In genomic region chr12:54046809-54047159, GRCh38 we compare ENCODE assay signal across 18 cellular contexts. TPM values are rescaled to one million over a fixed set of nuclear protein-coding genes. Genes with fewer than 3 reads are reported as not detected.
DNase-seq lines count a peak whose midpoint lies in the region; ATAC-seq and TF ChIP-seq lines count a peak whose summit lies in the region.
"Had no signal": no experiment of that assay in that cellular context is flagged by ENCODE, and none has a peak within 500 bp of the region (broad histone marks: within the 10 kb centered on the region; RNA-seq: fewer than 3 reads in every experiment).

No MANE protein-coding gene starts in this region.

- TF ChIP-seq POLR2A in tibial nerve (IDR thresholded peaks at IDR 0.05), result no peak

- TF ChIP-seq CTCF in left ventricle myocardium inferior (IDR thresholded peaks at IDR 0.05; ENCODE audit: borderline replicate concordance) (no peak), endodermal cell (conservative IDR thresholded peaks at IDR 0.05) (no peak), tibial nerve (IDR thresholded peaks at IDR 0.05) (no peak)

- no peak for TF ChIP-seq EP300 in tibial nerve (IDR thresholded peaks at IDR 0.05)

- no peaks in the 10 kb centered on the region for H3K36me3 ChIP-seq in left ventricle myocardium inferior
- no peaks in the 10 kb centered on the region for H3K36me3 ChIP-seq in endodermal cell (ENCODE audit: control insufficient read depth, insufficient read depth, low read length)
- H3K36me3 ChIP-seq in tibial nerve, result no peaks in the 10 kb centered on the region

- H3K4me1 Mint-ChIP-seq in endodermal cell, result peaks cover 3% of the 10 kb centered on the region
- H3K4me1 Mint-ChIP-seq in naive thymus-derived CD8-positive, alpha-beta T cell, result peaks cover 15 to 52% (median 34%) of the 10 kb centered on the region in 4 donors

- peaks cover 11% of the 10 kb centered on the region for H3K4me1 ChIP-seq in left ventricle myocardium inferior
- no peaks in the 10 kb centered on the region for H3K4me1 ChIP-seq in endodermal cell (ENCODE audit: control insufficient read depth, insufficient read depth, low read length)
- H3K4me1 ChIP-seq in tibial nerve, result peaks cover 0 to 75% (median 11%) of the 10 kb centered on the region in 4 donors

- H3K36me3 Mint-ChIP-seq in endodermal cell (ENCODE audit: low read depth), result no peaks in the 10 kb centered on the region
- H3K36me3 Mint-ChIP-seq in naive thymus-derived CD8-positive, alpha-beta T cell, result peaks cover 0 to 5% (median 4%) of the 10 kb centered on the region in 3 donors
- H3K36me3 Mint-ChIP-seq: natural killer cell had no signal

- H3K27ac Mint-ChIP-seq in endodermal cell, result no peak overlapping the region
- H3K27ac Mint-ChIP-seq in naive thymus-derived CD8-positive, alpha-beta T cell, result peak overlapping the region in 1 of 10 donors; percentile 77
- H3K27ac Mint-ChIP-seq: activated T-helper 17 cell treated with anti-CD3 and anti-CD28 coated beads, Interleukin-2, amount 50 U/mL, for 72 hours; CD4-positive, alpha-beta T cell; natural killer cell had no signal

- H3K4me3 Mint-ChIP-seq in endodermal cell, result peak overlapping the region; percentile 29
- H3K4me3 Mint-ChIP-seq in naive thymus-derived CD8-positive, alpha-beta T cell, result peak overlapping the region; percentile 29 to 78 (median 62)
- H3K4me3 Mint-ChIP-seq: activated T-helper 17 cell treated with anti-CD3 and anti-CD28 coated beads, Interleukin-2, amount 50 U/mL, for 72 hours; natural killer cell had no signal

- POLR2A ChIA-PET in naive thymus-derived CD8-positive, alpha-beta T cell (lab: Charles Lee), result interaction anchor here (0.6 kb wide), 1 partner anchor 468 kb away, joined by 6 read pairs; no protein-coding TSS in a partner anchor

- H3K27me3 Mint-ChIP-seq in endodermal cell (ENCODE audit: insufficient read depth), result peaks cover 100% of the 10 kb centered on the region
- peaks cover 62 to 100% (median 90%) of the 10 kb centered on the region in 5 donors for H3K27me3 Mint-ChIP-seq in naive thymus-derived CD8-positive, alpha-beta T cell

- H3K4me3 ChIP-seq in left ventricle myocardium inferior, result peak overlapping the region; percentile 36
- H3K4me3 ChIP-seq in endodermal cell (ENCODE audit: low read length), result no peak overlapping the region
- H3K4me3 ChIP-seq in tibial nerve, result peak overlapping the region; percentile 12 to 43 (median 28)

- H3K27me3 ChIP-seq in left ventricle myocardium inferior (ENCODE audit: low read depth) (peaks cover 98% of the 10 kb centered on the region), endodermal cell (ENCODE audit: control insufficient read depth, insufficient read depth, low read length, poor library complexity, severe bottlenecking) (peaks cover 100% of the 10 kb centered on the region), tibial nerve (peaks cover 0 to 14% of the 10 kb centered on the region in 2 donors)
- H3K27me3 ChIP-seq: foreskin keratinocyte had no signal

- no peak overlapping the region for H3K27ac ChIP-seq in left ventricle myocardium inferior (replicated peaks)
- H3K27ac ChIP-seq in endodermal cell (ENCODE audit: low read depth, low read length), result no peak overlapping the region
- peak overlapping the region; percentile 71 to 89 (median 80) for H3K27ac ChIP-seq in tibial nerve
- H3K27ac ChIP-seq: foreskin keratinocyte had no signal

- intact Hi-C loops in left ventricle myocardium inferior (cut with micrococcal nuclease), result no loop called here
- intact Hi-C loops in left cardiac atrium (cut with DNase I), result no loop called here

- no peaks in the 10 kb centered on the region for H3K9me3 Mint-ChIP-seq in endodermal cell
- no peaks in the 10 kb centered on the region for H3K9me3 Mint-ChIP-seq in naive thymus-derived CD8-positive, alpha-beta T cell
- H3K9me3 Mint-ChIP-seq: activated T-helper 17 cell treated with anti-CD3 and anti-CD28 coated beads, Interleukin-2, amount 50 U/mL, for 72 hours; CD4-positive, alpha-beta T cell; natural killer cell had no signal

- DNase-seq in left ventricle myocardium inferior, result no peak
- DNase-seq in left cardiac atrium, result no peak
- no peak for DNase-seq in endodermal cell
- DNase-seq in naive thymus-derived CD8-positive, alpha-beta T cell, result no peak
- no peak for DNase-seq in tibial nerve (ENCODE audit: low spot score in 2 of 2)
- DNase-seq in activated CD4-positive, alpha-beta T cell treated with anti-CD3 and anti-CD28 coated beads, Interleukin-2, amount 50 U/mL, for 1 hour, result no peak
- DNase-seq in NCI-H2171 treated with DMSO at 0.1 percent for 48 hours (lab: John Stamatoyannopoulos, UW), result no peak
- DNase-seq: amygdala; CD4-positive, alpha-beta T cell; DMS79; foreskin keratinocyte; natural killer cell; NCI-H2171 had no signal

- ATAC-seq in left cardiac atrium, result no peak
- ATAC-seq in naive thymus-derived CD8-positive, alpha-beta T cell, result peak; percentile 29 to 39
- ATAC-seq in GM21381 (IDR thresholded peaks at IDR 0.05; ENCODE audit: unreplicated experiment), result no peak
- ATAC-seq: activated T-helper 17 cell treated with anti-CD3 and anti-CD28 coated beads, Interleukin-2, amount 50 U/mL, for 72 hours; foreskin keratinocyte; natural killer cell; Panc1 had no signal

- 3 to 12% methylated on average over 15 to 27 of the region's 27 CpGs for WGBS in endodermal cell (ENCODE audit: insufficient coverage in 1 of 2, insufficient read length in 1 of 2), 2 experiments
- WGBS in tibial nerve, 2 donors, result 43 to 45% methylated on average over 27 of the region's 27 CpGs

- H3K9ac ChIP-seq in endodermal cell (ENCODE audit: extremely low read depth, low read length, poor library complexity, severe bottlenecking), result no peak overlapping the region

- no peaks in the 10 kb centered on the region for H3K9me3 ChIP-seq in left ventricle myocardium inferior (replicated peaks)
- H3K9me3 ChIP-seq in endodermal cell (ENCODE audit: control insufficient read depth, low read length), result no peaks in the 10 kb centered on the region
- no peaks in the 10 kb centered on the region for H3K9me3 ChIP-seq in tibial nerve

RNA-seq across cellular contexts. Expression of gene HOXC4, which starts 6.9 kb away (rescaled TPM):
- total RNA-seq in left ventricle myocardium inferior (not detected), left cardiac atrium (under 1 TPM; 0.16 to 0.35 TPM), endodermal cell (not detected), tibial nerve (1 to 10 TPM; 2.7 to 8.1 (median 4.1) TPM)
- 13.4 TPM for polyA plus RNA-seq in endodermal cell (2013, experiment 1 of 2)
- polyA plus RNA-seq in endodermal cell (2013, experiment 2 of 2), result 10.3 TPM
- under 1 TPM; 0.63 to 0.65 TPM for total RNA-seq in naive thymus-derived CD8-positive, alpha-beta T cell
- under 1 TPM in 2 of 3 donors, not detected in 1; 0.25 to 0.43 TPM for polyA plus RNA-seq in naive thymus-derived CD8-positive, alpha-beta T cell
- total RNA-seq: CD4-positive, alpha-beta T cell; liver; pulmonary artery endothelial cell had no signal

RNA-seq across cellular contexts. Expression of gene HOXC5, which starts 13.9 kb away (rescaled TPM):
- total RNA-seq in left ventricle myocardium inferior (not detected), left cardiac atrium (not detected), endodermal cell (not detected), tibial nerve (1 to 10 TPM; 1.4 to 2.7 (median 1.7) TPM)
- 0.82 TPM for polyA plus RNA-seq in endodermal cell (2013, experiment 1 of 2)
- polyA plus RNA-seq in endodermal cell (2013, experiment 2 of 2), result 1.7 TPM
- total RNA-seq in naive thymus-derived CD8-positive, alpha-beta T cell, result not detected
- not detected for polyA plus RNA-seq in naive thymus-derived CD8-positive, alpha-beta T cell
- total RNA-seq: activated T-helper 17 cell treated with anti-CD3 and anti-CD28 coated beads, Interleukin-2, amount 50 U/mL, for 72 hours; CD4-positive, alpha-beta T cell; liver; pulmonary artery endothelial cell had no signal
- polyA plus RNA-seq: liver had no signal

RNA-seq across cellular contexts. Expression of gene HOXC6, which starts 18.5 kb away (rescaled TPM):
- total RNA-seq in left ventricle myocardium inferior, result not detected
- total RNA-seq in left cardiac atrium, result under 1 TPM in 1 of 2 donors, not detected in 1; 0.50 TPM
- total RNA-seq in endodermal cell, result not detected
- polyA plus RNA-seq in endodermal cell (2013, experiment 1 of 2), result 16.8 TPM
- polyA plus RNA-seq in endodermal cell (2013, experiment 2 of 2), result 10.0 TPM
- total RNA-seq in naive thymus-derived CD8-positive, alpha-beta T cell, result not detected
- polyA plus RNA-seq in naive thymus-derived CD8-positive, alpha-beta T cell, result not detected
- total RNA-seq in tibial nerve, result 10 to 100 TPM in 1 of 4 donors, 1 to 10 TPM in 3; 3.6 to 17.3 (median 7.2) TPM
- total RNA-seq: activated T-helper 17 cell treated with anti-CD3 and anti-CD28 coated beads, Interleukin-2, amount 50 U/mL, for 72 hours; CD4-positive, alpha-beta T cell; natural killer cell; pulmonary artery endothelial cell had no signal
- polyA plus RNA-seq: liver had no signal

RNA-seq across cellular contexts. Expression of gene HOXC8, which starts 38.0 kb away (rescaled TPM):
- total RNA-seq in left ventricle myocardium inferior (not detected), left cardiac atrium (not detected), endodermal cell (not detected), tibial nerve (1 to 10 TPM in 3 of 4 donors, under 1 TPM in 1; 0.98 to 2.3 (median 2.0) TPM)
- 3.3 TPM for polyA plus RNA-seq in endodermal cell (2013, experiment 1 of 2)
- 1.6 TPM for polyA plus RNA-seq in endodermal cell (2013, experiment 2 of 2)
- total RNA-seq in naive thymus-derived CD8-positive, alpha-beta T cell, result not detected
- polyA plus RNA-seq in naive thymus-derived CD8-positive, alpha-beta T cell, result not detected
- total RNA-seq: activated T-helper 17 cell treated with anti-CD3 and anti-CD28 coated beads, Interleukin-2, amount 50 U/mL, for 72 hours; CD4-positive, alpha-beta T cell; liver; natural killer cell; pulmonary artery endothelial cell had no signal
- polyA plus RNA-seq: liver had no signal

RNA-seq across cellular contexts. Expression of gene HOXC9, which starts 46.8 kb away (rescaled TPM):
- total RNA-seq in left ventricle myocardium inferior (not detected), left cardiac atrium (not detected), endodermal cell (not detected), tibial nerve (10 to 100 TPM in 1 of 4 donors, 1 to 10 TPM in 3; 4.4 to 10.5 (median 7.9) TPM)
- 5.5 TPM for polyA plus RNA-seq in endodermal cell (2013, experiment 1 of 2)
- polyA plus RNA-seq in endodermal cell (2013, experiment 2 of 2), result 6.4 TPM
- total RNA-seq in naive thymus-derived CD8-positive, alpha-beta T cell, result not detected
- polyA plus RNA-seq in naive thymus-derived CD8-positive, alpha-beta T cell, result not detected
- total RNA-seq: activated T-helper 17 cell treated with anti-CD3 and anti-CD28 coated beads, Interleukin-2, amount 50 U/mL, for 72 hours; CD4-positive, alpha-beta T cell; liver; natural killer cell; pulmonary artery endothelial cell had no signal
- polyA plus RNA-seq: liver had no signal

Comparison
In these comparisons a context has a peak if more than half of its experiments do, and no peak if none do; other contexts are left out.
1. H3K27ac ChIP-seq: peak in tibial nerve (4 of 4); none in left ventricle myocardium inferior (single experiment) and endodermal cell (single experiment).
2. ATAC-seq: peak in naive thymus-derived CD8-positive, alpha-beta T cell (2 of 2); none in left cardiac atrium (0 of 2) and GM21381 (single experiment).